8 cellular contexts compared by ENCODE assay signal in the genomic region with DNA sequence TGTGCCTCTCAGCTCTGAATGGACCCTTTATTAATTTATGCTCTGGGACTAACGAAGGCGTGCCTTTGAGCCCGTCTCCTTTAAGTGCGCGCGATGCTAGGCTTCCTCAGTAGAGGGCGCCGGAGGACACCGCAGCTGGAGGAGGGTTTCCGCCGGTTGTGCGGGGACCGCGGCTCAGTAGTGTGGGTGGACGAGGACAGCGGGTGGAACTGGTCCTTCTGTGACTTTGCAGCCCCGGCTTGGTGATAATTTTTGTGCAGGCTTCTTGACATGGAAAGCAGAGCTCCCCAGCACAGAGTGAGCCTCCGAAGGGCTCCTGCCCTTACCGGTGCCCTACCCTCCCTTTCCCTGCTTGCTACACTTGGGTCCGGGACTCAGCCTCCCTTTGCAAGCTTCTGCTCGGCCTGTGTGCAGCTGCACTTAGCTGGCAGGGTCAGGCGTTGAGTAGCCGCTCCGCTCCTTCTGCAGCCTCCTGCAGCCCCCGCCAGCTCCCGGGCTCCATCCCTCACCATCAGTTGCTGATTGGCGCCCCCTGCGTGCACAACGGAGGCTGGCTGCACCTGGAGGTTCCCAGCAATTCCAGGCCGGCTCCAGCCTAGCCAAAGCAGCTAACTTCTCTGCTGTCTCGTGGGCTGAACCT. TPM values are rescaled to one million over a fixed set of nuclear protein-coding genes. Genes with fewer than 3 reads are reported as not detected.
DNase-seq lines count a peak whose midpoint lies in the region; ATAC-seq and TF ChIP-seq lines count a peak whose summit lies in the region.

No MANE protein-coding gene starts in this region.

- WGBS in upper lobe of left lung, 2 donors: 2 to 21% methylated on average over 24 to 31 of the region's 31 CpGs

- H3K36me3 ChIP-seq in upper lobe of left lung: no peaks in the 10 kb centered on the region

- 0 out of 2 replicates have a peak, but pooled peaks cover 2% of the 10 kb centered on the region for H3K27me3 Mint-ChIP-seq in HFFc6 (ENCODE audit: insufficient read depth)

- TF ChIP-seq CTCF in GM12865 (IDR thresholded peaks at IDR 0.05; ENCODE audit: insufficient read depth, low read depth, low read length, missing control alignments) (peak; percentile 90), HFFc6 (IDR thresholded peaks at IDR 0.05) (peak; percentile 85), upper lobe of left lung (IDR thresholded peaks at IDR 0.05) (peak; percentile 60 to 73 (median 66))

- peak overlapping the region; percentile 87 for H3K4me3 Mint-ChIP-seq in HFFc6

- peaks cover 39% of the 10 kb centered on the region for H3K4me1 Mint-ChIP-seq in HFFc6 (ENCODE audit: low read depth)

- ATAC-seq in left ventricle myocardium superior (peak; percentile 96), upper lobe of left lung (ENCODE audit: low FRiP score in 2 of 2) (peak; percentile 94 to 96)

- no peak for TF ChIP-seq POLR2A in upper lobe of left lung (IDR thresholded peaks at IDR 0.05)

- H3K27ac ChIP-seq in upper lobe of left lung: no peak overlapping the region

- TF ChIP-seq EP300 in upper lobe of left lung (IDR thresholded peaks at IDR 0.05): no peak

- H3K27me3 ChIP-seq in upper lobe of left lung: peaks cover 0 to 4% (median 0%) of the 10 kb centered on the region in 4 donors

- intact Hi-C loops in left ventricle myocardium superior (cut with micrococcal nuclease) (no loop called here), posterior vena cava (cut with DNase I) (loop anchor here in 1 of 2 donors (10.0 kb wide), 1 partner anchor 1511 kb away; no protein-coding TSS in a partner anchor)

- peaks cover 5 to 10% (median 9%) of the 10 kb centered on the region in 4 donors for H3K4me1 ChIP-seq in upper lobe of left lung

- 0 out of 2 replicates have a peak overlapping the region, but pooled peaks have one; percentile 30 for H3K27ac Mint-ChIP-seq in HFFc6

- H3K4me3 ChIP-seq in GM12865 (ENCODE audit: low read depth, low read length) (peak overlapping the region; percentile 58), upper lobe of left lung (peak overlapping the region; percentile 30 to 56 (median 51))

- H3K9me3 ChIP-seq in upper lobe of left lung: no peaks in the 10 kb centered on the region

- H3K36me3 Mint-ChIP-seq in HFFc6 (ENCODE audit: low read depth): no peaks in the 10 kb centered on the region

- peak; percentile 77 for DNase-seq in GM12865 (ENCODE audit: low read depth)
- DNase-seq in HFFc6: peak; percentile 62
- DNase-seq in MV-4-11 (lab: John Stamatoyannopoulos, UW): peak; percentile 41
- peak; percentile 45 to 68 (median 61) for DNase-seq in T-helper 1 cell
- peak; percentile 32 for DNase-seq in amniotic stem cell (lab: John Stamatoyannopoulos, UW)
- peak; percentile 90 for DNase-seq in left ventricle myocardium superior
- peak; percentile 94 for DNase-seq in posterior vena cava (ENCODE audit: low spot score)
- peak; percentile 73 to 89 for DNase-seq in upper lobe of left lung

- no peaks in the 10 kb centered on the region for H3K9me3 Mint-ChIP-seq in HFFc6

RNA-seq across cellular contexts. Expression of a gene that starts 26.8 kb away (rescaled TPM):
- 10 to 100 TPM; 22.9 to 24.9 (median 24.6) TPM for total RNA-seq in HFFc6 (2021; fragmentation: NEBNext Ultra II Directional; extraction: Animal tissue kit (Norgen Biotek cat#: 25700))
- total RNA-seq in left ventricle myocardium superior (19.0 TPM), posterior vena cava (10 to 100 TPM; 31.1 to 34.2 TPM), upper lobe of left lung (10 to 100 TPM; 33.1 to 88.0 (median 37.9) TPM)

Comparison
In these comparisons a context has a peak if more than half of its experiments do, and no peak if none do; other contexts are left out.
1. DNase-seq: peak in every context shown above with its lines; median percentile 94 in posterior vena cava; 90 in left ventricle myocardium superior; 81 in upper lobe of left lung; 77 in GM12865; 62 in HFFc6; 61 in T-helper 1 cell; 41 in MV-4-11; 32 in amniotic stem cell.